ENCODE assay signal across 7 cellular contexts in the genomic region with DNA sequence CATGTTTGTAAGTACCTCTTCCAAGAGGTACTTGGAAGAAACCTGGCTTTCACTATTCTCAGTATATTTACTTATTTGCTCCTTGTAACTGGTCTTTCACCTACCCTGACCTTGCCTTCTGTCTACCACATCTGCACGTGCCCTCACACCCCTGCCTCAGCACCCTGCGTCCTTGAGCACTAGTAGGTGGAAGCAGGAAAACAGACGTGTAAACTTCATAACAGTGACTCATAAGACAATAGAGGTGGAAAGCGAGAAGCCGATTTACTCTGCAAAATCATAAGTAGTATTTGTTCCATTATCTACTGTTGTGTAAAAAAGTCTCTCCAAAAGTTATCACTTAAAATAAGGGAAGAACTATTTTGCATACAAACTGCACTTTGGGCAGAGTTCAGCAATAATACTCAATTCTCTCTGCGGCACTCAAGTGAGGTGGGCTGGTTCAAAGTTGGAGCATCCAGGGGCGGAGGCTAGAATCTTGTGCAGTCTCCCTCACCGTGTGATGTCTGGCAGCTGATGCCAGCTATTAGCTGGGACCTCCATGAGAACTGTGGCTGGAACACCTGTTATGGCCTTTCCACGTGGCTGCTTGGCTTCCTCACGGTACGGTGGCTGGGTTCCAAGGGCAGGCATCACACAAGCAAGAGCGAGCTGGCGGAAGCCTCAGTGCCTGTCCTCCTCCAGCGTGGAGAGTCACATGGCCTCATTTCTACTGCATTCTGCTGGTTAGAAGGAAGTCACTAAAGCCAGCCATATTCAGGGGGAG. TPM values are rescaled to one million over a fixed set of nuclear protein-coding genes. Genes with fewer than 3 reads are reported as not detected.
DNase-seq lines count a peak whose midpoint lies in the region; ATAC-seq and TF ChIP-seq lines count a peak whose summit lies in the region.

No MANE protein-coding gene starts in this region.

- H3K36me3 ChIP-seq in mucosa of descending colon (ENCODE audit: low read depth): no peaks in the 10 kb centered on the region

- H3K27ac ChIP-seq in caudate nucleus (ENCODE audit: low read depth, low read length): no peak overlapping the region

- intact Hi-C loops in mucosa of descending colon (cut with DNase I, micrococcal nuclease): no loop called here

- no peak for TF ChIP-seq CTCF in LNCaP clone FGC (IDR thresholded peaks at IDR 0.05; ENCODE audit: control insufficient read depth, extremely low read depth, insufficient read depth)
- TF ChIP-seq CTCF in mucosa of descending colon (IDR thresholded peaks at IDR 0.05): no peak

- no peak overlapping the region for H3K4me3 ChIP-seq in LNCaP clone FGC (ENCODE audit: low read depth, low read length)
- no peak overlapping the region for H3K4me3 ChIP-seq in mucosa of descending colon

- TF ChIP-seq POLR2A in GM19193 (IDR thresholded peaks at IDR 0.05; ENCODE audit: extremely low read depth, insufficient read depth, insufficient read length): peak; percentile 37

- peak; percentile 94 for ATAC-seq in mucosa of descending colon

- H3K9me3 ChIP-seq in mucosa of descending colon: no peaks in the 10 kb centered on the region

- H3K4me1 ChIP-seq in mucosa of descending colon (ENCODE audit: low read depth): no peaks in the 10 kb centered on the region

- DNase-seq in LNCaP clone FGC (ENCODE audit: low read depth) (peak; percentile 53), UCSD-AML1 (lab: John Stamatoyannopoulos, UW; ENCODE audit: unreplicated experiment) (peak; percentile 50), caudate nucleus (lab: John Stamatoyannopoulos, UW) (peak in 46 of 61 donors; percentile 2 to 87 (median 24)), mucosa of descending colon (peak; percentile 62 to 81 (median 65)), NCI-H345 (lab: John Stamatoyannopoulos, UW) (no peak)
- peak; percentile 31 for DNase-seq in stimulated activated naive CD4-positive, alpha-beta T cell treated with Interleukin-2 at 50 U/mL for 16 hours (lab: John Stamatoyannopoulos, UW)

RNA-seq across cellular contexts. Expression of gene PACS1, which starts 30.4 kb away (rescaled TPM):
- 10 to 100 TPM; 14.4 to 44.9 (median 18.9) TPM for total RNA-seq in mucosa of descending colon

RNA-seq across cellular contexts. Expression of gene SF3B2, which starts 48.3 kb away (rescaled TPM):
- 100 to 1,000 TPM; 116 to 143 (median 135) TPM for total RNA-seq in mucosa of descending colon

RNA-seq across cellular contexts. Expression of gene GAL3ST3, which starts 51.5 kb away (rescaled TPM):
- not detected for total RNA-seq in mucosa of descending colon
